Comparison of ENCODE assay signal across 8 cellular contexts in genomic region chr20:32457476-32457986, GRCh38.
DNase-seq lines count a peak whose midpoint lies in the region; ATAC-seq and TF ChIP-seq lines count a peak whose summit lies in the region.

No MANE protein-coding gene starts in this region.

- peak overlapping the region; percentile 38 to 74 (median 57) for H3K4me3 ChIP-seq in heart right ventricle
- H3K4me3 ChIP-seq in CD8-positive, alpha-beta memory T cell (ENCODE audit: low read length), result no peak overlapping the region

- H3K9me3 Mint-ChIP-seq in activated B cell treated with CpG ODN at 0.5 μM for 24 hours, result no peaks in the 10 kb centered on the region
- no peaks in the 10 kb centered on the region for H3K9me3 Mint-ChIP-seq in CD8-positive, alpha-beta memory T cell

- H3K4me1 ChIP-seq in heart right ventricle, result peaks cover 3 to 24% (median 16%) of the 10 kb centered on the region in 9 donors
- H3K4me1 ChIP-seq in CD8-positive, alpha-beta memory T cell (ENCODE audit: insufficient read depth, low read length), result no peaks in the 10 kb centered on the region

- intact Hi-C loops in activated B cell treated with CpG ODN at 0.5 μM for 24 hours (cut with micrococcal nuclease), result loop anchor here (1.0 to 10.0 kb wide), 3 partner anchors 120 to 302 kb away; no protein-coding TSS in a partner anchor
- intact Hi-C loops in heart right ventricle (cut with DNase I), result no loop called here

- no peak overlapping the region for H3K27ac Mint-ChIP-seq in activated B cell treated with CpG ODN at 0.5 μM for 24 hours
- H3K27ac Mint-ChIP-seq in CD8-positive, alpha-beta memory T cell, result peak overlapping the region in 4 of 8 donors; percentile 29 to 85 (median 55)

- peak overlapping the region in 3 of 10 donors; percentile 23 to 53 (median 26) for H3K27ac ChIP-seq in heart right ventricle
- H3K27ac ChIP-seq in CD8-positive, alpha-beta memory T cell (ENCODE audit: low read depth, low read length), result no peak overlapping the region

- no peaks in the 10 kb centered on the region for H3K9me3 ChIP-seq in heart right ventricle
- H3K9me3 ChIP-seq in CD8-positive, alpha-beta memory T cell (ENCODE audit: low read length), result no peaks in the 10 kb centered on the region

- no peak overlapping the region for H3K4me3 Mint-ChIP-seq in activated B cell treated with CpG ODN at 0.5 μM for 24 hours
- H3K4me3 Mint-ChIP-seq in CD8-positive, alpha-beta memory T cell, result no peak overlapping the region

- DNase-seq in Caki2 (ENCODE audit: low read depth), result peak; percentile 94
- peak; percentile 71 for DNase-seq in HuH-7 (ENCODE audit: low spot score)
- no peak for DNase-seq in activated B cell treated with CpG ODN at 0.5 μM for 24 hours
- peak; percentile 50 to 60 for DNase-seq in heart right ventricle
- peak; percentile 69 for DNase-seq in pons (ENCODE audit: low spot score)
- no peak for DNase-seq in CD8-positive, alpha-beta memory T cell

- 11 to 17% methylated on average over 29 of the region's 29 CpGs for WGBS in heart right ventricle, 2 donors

- H3K36me3 ChIP-seq in heart right ventricle, result peaks cover 0 to 49% (median 9%) of the 10 kb centered on the region in 9 donors
- peaks cover 9% of the 10 kb centered on the region for H3K36me3 ChIP-seq in CD8-positive, alpha-beta memory T cell (ENCODE audit: insufficient read depth, low read length)

- H3K4me1 Mint-ChIP-seq in activated B cell treated with CpG ODN at 0.5 μM for 24 hours, result peaks cover 13% of the 10 kb centered on the region
- peaks cover 0 to 15% (median 11%) of the 10 kb centered on the region in 3 donors for H3K4me1 Mint-ChIP-seq in CD8-positive, alpha-beta memory T cell

- POLR2A ChIA-PET in activated B cell treated with CpG ODN at 0.5 μM for 24 hours (lab: Charles Lee), result interaction anchor here (1.0 kb wide), 1 partner anchor 99 kb away, joined by 5 read pairs; no protein-coding TSS in a partner anchor
- POLR2A ChIA-PET in CD8-positive, alpha-beta memory T cell (lab: Charles Lee), result no interaction called here

- peaks cover 3% of the 10 kb centered on the region for H3K36me3 Mint-ChIP-seq in activated B cell treated with CpG ODN at 0.5 μM for 24 hours (ENCODE audit: low read depth)
- peaks cover 0 to 62% (median 2%) of the 10 kb centered on the region in 3 donors for H3K36me3 Mint-ChIP-seq in CD8-positive, alpha-beta memory T cell

- H3K27me3 ChIP-seq in heart right ventricle, result no peaks in the 10 kb centered on the region
- H3K27me3 ChIP-seq in CD8-positive, alpha-beta memory T cell (ENCODE audit: insufficient read depth, low read length, poor library complexity, severe bottlenecking), result no peaks in the 10 kb centered on the region

- H3K27me3 Mint-ChIP-seq in activated B cell treated with CpG ODN at 0.5 μM for 24 hours, result no peaks in the 10 kb centered on the region
- H3K27me3 Mint-ChIP-seq in CD8-positive, alpha-beta memory T cell, result no peaks in the 10 kb centered on the region

- ATAC-seq in activated B cell treated with CpG ODN at 0.5 μM for 24 hours (ENCODE audit: low read depth) (peak; percentile 57), heart right ventricle (peak; percentile 75 to 90 (median 84)), GM19455 (IDR thresholded peaks at IDR 0.05; ENCODE audit: unreplicated experiment) (no peak), HG03457 (IDR thresholded peaks at IDR 0.05; ENCODE audit: unreplicated experiment) (no peak)

- TF ChIP-seq CTCF in activated B cell treated with CpG ODN at 0.5 μM for 24 hours (IDR thresholded peaks at IDR 0.05) (no peak), heart right ventricle (IDR thresholded peaks at IDR 0.05) (no peak)

- CTCF ChIA-PET in activated B cell treated with CpG ODN at 0.5 μM for 24 hours (lab: Charles Lee), result no interaction called here
- CTCF ChIA-PET in CD8-positive, alpha-beta memory T cell (lab: Charles Lee), result no interaction called here

- in situ Hi-C loops in Caki2 (cut with HindIII; ENCODE audit: low pct_unique_long_range_greater_than_20kb, low sequenced_read_pairs), result no loop called here

Comparison
In these comparisons a context has a peak if more than half of its experiments do, and no peak if none do; other contexts are left out.
1. DNase-seq: peak in Caki2 (single experiment), HuH-7 (single experiment), heart right ventricle (2 of 2) and pons (single experiment); none in activated B cell treated with CpG ODN at 0.5 μM for 24 hours (single experiment) and CD8-positive, alpha-beta memory T cell (0 of 5).
2. ATAC-seq: peak in activated B cell treated with CpG ODN at 0.5 μM for 24 hours (single experiment) and heart right ventricle (8 of 8); none in GM19455 (single experiment) and HG03457 (single experiment).